In genomic region chr15:71413419-71413818, GRCh38 we compare ENCODE assay signal across 17 cellular contexts.
"Had no signal": no experiment of that assay in that cellular context is flagged by ENCODE, and none has a peak within 500 bp of the region (broad histone marks: within the 10 kb centered on the region; RNA-seq: fewer than 3 reads in every experiment).

No MANE protein-coding gene starts in this region.

- H3K27me3 ChIP-seq: body of pancreas, hepatocyte, ovary, transverse colon had no signal

- ATAC-seq: activated CD8-positive, alpha-beta T cell treated with anti-CD3 and anti-CD28 coated beads, Interleukin-2, amount 10 ng/mL, durations not matched to agents 7 days and 5 days; activated T-cell treated with anti-CD3 and anti-CD28 coated beads, Interleukin-2, amount 50 U/mL, for 72 hours; body of pancreas; stimulated activated effector memory CD8-positive, alpha-beta T cell treated with anti-CD3 and anti-CD28 coated beads, Interleukin-12 subunit alpha, Interleukin-12 subunit beta, amount 100 ng/mL, for 72 hours; WTC11 had no signal

- H3K4me3 ChIP-seq: body of pancreas, hepatocyte, ovary, transverse colon had no signal

- H3K36me3 ChIP-seq: ovary, transverse colon had no signal

- DNase-seq: activated CD4-positive, alpha-beta T cell treated with anti-CD3 and anti-CD28 coated beads for 4 hours; activated CD8-positive, alpha-beta memory T cell treated with anti-CD3 and anti-CD28 coated beads, Interleukin-2, amount 50 U/mL, for 4 hours; activated CD8-positive, alpha-beta T cell treated with anti-CD3 and anti-CD28 coated beads, Interleukin-2, amount 10 ng/mL, durations not matched to agents 7 days and 5 days; activated gamma-delta T cell treated with Interleukin-2 at 50 U/mL for 16 hours; activated T-cell treated with anti-CD3 and anti-CD28 coated beads, Interleukin-2, amount 50 U/mL, for 72 hours; amniotic stem cell; body of pancreas; cerebellar nuclear complex; endodermal cell; mammary epithelial cell; naive B cell; ovary; transverse colon had no signal

- H3K27ac ChIP-seq: body of pancreas, hepatocyte, ovary had no signal

- FAIRE-seq: TTC549 had no signal

- H3K9me3 ChIP-seq: body of pancreas, ovary had no signal
